17 cellular contexts compared by ENCODE assay signal in genomic region chr4:139849219-139849618, GRCh38.
DNase-seq lines count a peak whose midpoint lies in the region; TF ChIP-seq lines count a peak whose summit lies in the region.
"Had no signal": no experiment of that assay in that cellular context is flagged by ENCODE, and none has a peak within 500 bp of the region (broad histone marks: within the 10 kb centered on the region; RNA-seq: fewer than 3 reads in every experiment).

No MANE protein-coding gene starts in this region.

- H3K27me3 ChIP-seq in trophoblast cell (ENCODE audit: insufficient read depth, low read length) = no peaks in the 10 kb centered on the region
- H3K27me3 ChIP-seq: BLaER1, upper lobe of left lung had no signal

- H3K36me3 ChIP-seq in trophoblast cell (ENCODE audit: control insufficient read depth in 1 of 2, insufficient read depth in 2 of 2, low read length in 2 of 2) = no peaks in the 10 kb centered on the region
- H3K36me3 ChIP-seq: upper lobe of left lung had no signal

- H3K9ac ChIP-seq in trophoblast cell (ENCODE audit: low read length) = no peak overlapping the region
- H3K9ac ChIP-seq: BLaER1 had no signal

- H3K4me1 Mint-ChIP-seq in activated T-helper 2 cell treated with anti-CD3 and anti-CD28 coated beads, Interferon-gamma antibody, Interleukin-2, Interleukin-4, amounts not matched to agents 10 μg/mL and 5 μg/mL and 100 μg/mL, durations not matched to agents 14 hours and 24 hours and 36 hours (ENCODE audit: low read depth) = peaks cover 2% of the 10 kb centered on the region

- H4K91ac ChIP-seq in trophoblast cell (ENCODE audit: low read depth, low read length) = no peak overlapping the region

- no peak overlapping the region for H4K12ac ChIP-seq in trophoblast cell (ENCODE audit: low read depth, low read length)

- no peak overlapping the region for H3K23ac ChIP-seq in trophoblast cell (ENCODE audit: low read length)

- H3K4me2 ChIP-seq in trophoblast cell (ENCODE audit: low read length) = no peak overlapping the region
- H3K4me2 ChIP-seq: BLaER1 had no signal

- DNase-seq in HT-29 (ENCODE audit: low spot score) (peak; percentile 28), NCI-H2227 (lab: John Stamatoyannopoulos, UW; ENCODE audit: unreplicated experiment) (peak; percentile 38), coronary artery (ENCODE audit: low spot score) (no peak), trophoblast cell (no peak), AG08395 (ENCODE audit: low spot score) (no peak), SKM-1 treated with dmso at 0.1 percent for 144 hours (lab: John Stamatoyannopoulos, UW; ENCODE audit: unreplicated experiment) (no peak)
- DNase-seq in activated T-helper 2 cell treated with anti-CD3 and anti-CD28 coated beads, Interferon-gamma antibody, Interleukin-2, Interleukin-4, amounts not matched to agents 10 μg/mL and 5 μg/mL and 100 μg/mL, durations not matched to agents 14 hours and 24 hours and 36 hours (ENCODE audit: low spot score) = no peak
- DNase-seq: activated effector memory CD4-positive, alpha-beta T cell treated with Interleukin-2 at 50 U/mL for 16 hours; amniotic stem cell; central memory CD4-positive, alpha-beta T cell; DND-41; NCI-H524; posterior cingulate gyrus; stimulated activated naive B cell treated with anti-CD40 and anti-IgM and Interleukin-4, amounts not matched to agents 10 μg/mL and 1 μg/mL and 100 μg/mL, for 72 hours; upper lobe of left lung had no signal

- no peaks in the 10 kb centered on the region for H3K9me3 Mint-ChIP-seq in activated T-helper 2 cell treated with anti-CD3 and anti-CD28 coated beads, Interferon-gamma antibody, Interleukin-2, Interleukin-4, amounts not matched to agents 10 μg/mL and 5 μg/mL and 100 μg/mL, durations not matched to agents 14 hours and 24 hours and 36 hours
- H3K9me3 Mint-ChIP-seq: stimulated activated naive B cell treated with anti-CD40 and anti-IgM and Interleukin-4, amounts not matched to agents 10 μg/mL and 1 μg/mL and 100 μg/mL, for 72 hours; WTC11 had no signal

- no peak overlapping the region for H3K27ac ChIP-seq in coronary artery
- peak overlapping the region; percentile 34 for H3K27ac ChIP-seq in trophoblast cell (ENCODE audit: low read depth, low read length)
- H3K27ac ChIP-seq: BLaER1, upper lobe of left lung had no signal

- no peak overlapping the region for H4K8ac ChIP-seq in trophoblast cell (ENCODE audit: low read depth, low read length)

- no peaks in the 10 kb centered on the region for H3K9me3 ChIP-seq in trophoblast cell (ENCODE audit: insufficient read depth, low read depth, low read length)
- H3K9me3 ChIP-seq: BLaER1, upper lobe of left lung had no signal

- intact Hi-C loops in activated T-helper 2 cell treated with anti-CD3 and anti-CD28 coated beads, Interferon-gamma antibody, Interleukin-2, Interleukin-4, amounts not matched to agents 10 μg/mL and 5 μg/mL and 100 μg/mL, durations not matched to agents 14 hours and 24 hours and 36 hours (cut with micrococcal nuclease) = no loop called here

- H2BK5ac ChIP-seq in trophoblast cell (ENCODE audit: low read depth, low read length, poor library complexity) = no peak overlapping the region

- H3K79me2 ChIP-seq in trophoblast cell (ENCODE audit: control insufficient read depth, insufficient read depth, low read length, poor library complexity) = no peaks in the 10 kb centered on the region

- H3K14ac ChIP-seq in trophoblast cell (ENCODE audit: low read length) = no peak overlapping the region

- no peak overlapping the region for H3K27ac Mint-ChIP-seq in activated T-helper 2 cell treated with anti-CD3 and anti-CD28 coated beads, Interferon-gamma antibody, Interleukin-2, Interleukin-4, amounts not matched to agents 10 μg/mL and 5 μg/mL and 100 μg/mL, durations not matched to agents 14 hours and 24 hours and 36 hours
- H3K27ac Mint-ChIP-seq: stimulated activated naive B cell treated with anti-CD40 and anti-IgM and Interleukin-4, amounts not matched to agents 10 μg/mL and 1 μg/mL and 100 μg/mL, for 72 hours; WTC11 had no signal

- H2AFZ ChIP-seq in trophoblast cell (ENCODE audit: insufficient read depth, low read length, poor library complexity) = no peak overlapping the region

- H3K4me3 ChIP-seq in coronary artery = peak overlapping the region; percentile 14
- no peak overlapping the region for H3K4me3 ChIP-seq in trophoblast cell (ENCODE audit: low read depth, low read length)
- H3K4me3 ChIP-seq: BLaER1, upper lobe of left lung had no signal

- TF ChIP-seq CTCF in coronary artery (IDR thresholded peaks at IDR 0.05) = no peak

- H2AK5ac ChIP-seq in trophoblast cell (ENCODE audit: low read length) = no peak overlapping the region

- H3K18ac ChIP-seq in trophoblast cell (ENCODE audit: low read length) = no peak overlapping the region

- H3K4me3 Mint-ChIP-seq in activated T-helper 2 cell treated with anti-CD3 and anti-CD28 coated beads, Interferon-gamma antibody, Interleukin-2, Interleukin-4, amounts not matched to agents 10 μg/mL and 5 μg/mL and 100 μg/mL, durations not matched to agents 14 hours and 24 hours and 36 hours (ENCODE audit: low read depth) = no peak overlapping the region
- H3K4me3 Mint-ChIP-seq: stimulated activated naive B cell treated with anti-CD40 and anti-IgM and Interleukin-4, amounts not matched to agents 10 μg/mL and 1 μg/mL and 100 μg/mL, for 72 hours; WTC11 had no signal

- no peaks in the 10 kb centered on the region for H3K36me3 Mint-ChIP-seq in activated T-helper 2 cell treated with anti-CD3 and anti-CD28 coated beads, Interferon-gamma antibody, Interleukin-2, Interleukin-4, amounts not matched to agents 10 μg/mL and 5 μg/mL and 100 μg/mL, durations not matched to agents 14 hours and 24 hours and 36 hours (ENCODE audit: low read depth)
- H3K36me3 Mint-ChIP-seq: stimulated activated naive B cell treated with anti-CD40 and anti-IgM and Interleukin-4, amounts not matched to agents 10 μg/mL and 1 μg/mL and 100 μg/mL, for 72 hours; WTC11 had no signal

- WGBS in trophoblast cell (ENCODE audit: extremely low coverage, insufficient coverage, insufficient read length) = no CpG with 5 or more reads among the region's 3 CpGs

- no peak overlapping the region for H2BK120ac ChIP-seq in trophoblast cell (ENCODE audit: insufficient read depth, low read length, poor library complexity)

- H3K4ac ChIP-seq in trophoblast cell (ENCODE audit: low read depth, low read length) = no peak overlapping the region

- H3K27me3 Mint-ChIP-seq in activated T-helper 2 cell treated with anti-CD3 and anti-CD28 coated beads, Interferon-gamma antibody, Interleukin-2, Interleukin-4, amounts not matched to agents 10 μg/mL and 5 μg/mL and 100 μg/mL, durations not matched to agents 14 hours and 24 hours and 36 hours (ENCODE audit: low read depth) = peaks cover 46% of the 10 kb centered on the region
- H3K27me3 Mint-ChIP-seq: stimulated activated naive B cell treated with anti-CD40 and anti-IgM and Interleukin-4, amounts not matched to agents 10 μg/mL and 1 μg/mL and 100 μg/mL, for 72 hours had no signal

- no peak overlapping the region for H2BK12ac ChIP-seq in trophoblast cell (ENCODE audit: low read length)

- H3K4me1 ChIP-seq in trophoblast cell (ENCODE audit: control insufficient read depth in 1 of 2, insufficient read depth in 2 of 2, low read length in 2 of 2) = peaks cover 2 to 4% of the 10 kb centered on the region in 2 experiments
- H3K4me1 ChIP-seq: BLaER1 had no signal

- H3K79me1 ChIP-seq in trophoblast cell (ENCODE audit: low read length) = no peaks in the 10 kb centered on the region

Comparison
In these comparisons a context has a peak if more than half of its experiments do, and no peak if none do; other contexts are left out.
1. DNase-seq: peak in HT-29 (single experiment) and NCI-H2227 (single experiment); none in coronary artery (single experiment), trophoblast cell (0 of 2), AG08395 (single experiment), activated T-helper 2 cell treated with anti-CD3 and anti-CD28 coated beads, Interferon-gamma antibody, Interleukin-2, Interleukin-4, amounts not matched to agents 10 μg/mL and 5 μg/mL and 100 μg/mL, durations not matched to agents 14 hours and 24 hours and 36 hours (single experiment) and SKM-1 treated with dmso at 0.1 percent for 144 hours (single experiment).